8 cellular contexts compared by ENCODE assay signal in the genomic region with DNA sequence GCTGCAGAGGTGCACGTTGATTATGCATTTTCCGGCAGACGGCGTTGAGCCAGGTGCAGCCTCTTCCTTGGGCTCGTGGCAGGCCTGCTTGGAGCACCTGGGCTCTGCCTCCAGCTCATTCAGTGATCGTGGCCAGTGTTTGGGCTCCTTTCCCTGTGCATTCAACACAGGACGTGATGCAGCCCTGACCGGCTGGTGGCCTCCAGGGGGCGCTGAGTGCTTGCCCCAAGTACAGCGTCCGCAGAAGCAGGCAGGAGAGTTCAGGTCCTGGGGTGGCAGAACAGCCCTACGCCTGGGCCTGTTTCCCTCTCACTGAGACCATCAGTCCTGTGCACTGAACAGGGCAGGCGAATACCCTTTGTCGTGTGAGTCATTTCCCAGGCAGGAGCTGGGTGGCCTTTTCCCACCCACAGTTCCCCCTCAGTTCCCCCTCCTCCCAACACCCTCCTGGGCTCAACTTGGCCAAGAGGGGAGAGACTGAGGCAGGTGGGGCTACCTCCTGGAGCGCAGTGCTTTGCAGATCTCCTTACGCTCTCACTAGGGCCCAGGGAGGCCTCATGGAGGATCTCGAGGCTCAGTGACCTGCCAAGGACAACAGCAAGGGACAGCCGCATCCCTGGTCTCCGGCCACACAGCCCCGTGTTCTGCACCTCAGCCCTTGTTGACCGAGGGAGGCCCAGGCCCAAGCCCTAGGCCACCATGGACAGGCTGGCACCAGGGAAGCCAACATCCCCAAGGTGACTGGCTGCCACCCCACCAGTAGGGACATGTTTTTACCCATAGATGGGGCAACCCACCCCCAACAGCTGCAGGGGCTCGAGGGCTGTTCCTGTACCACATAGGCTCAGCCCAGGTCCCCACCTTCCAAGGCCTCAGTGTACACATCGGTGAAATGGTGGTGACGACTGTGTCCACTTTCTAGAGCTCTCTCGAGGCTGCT. TPM values are rescaled to one million over a fixed set of nuclear protein-coding genes. Genes with fewer than 3 reads are reported as not detected.
DNase-seq lines count a peak whose midpoint lies in the region; ATAC-seq, FAIRE-seq and TF ChIP-seq lines count a peak whose summit lies in the region.

No MANE protein-coding gene starts in this region.

- FAIRE-seq in urothelium cell line (lab: Jason Lieb, UNC): no peak

- peak; percentile 84 for DNase-seq in GM03348 (ENCODE audit: low spot score)
- peak; percentile 53 for DNase-seq in NCI-H1092 treated with DMSO at 0.1 percent for 48 hours (lab: John Stamatoyannopoulos, UW)
- peak; percentile 81 for DNase-seq in SW480 (ENCODE audit: low spot score)
- peak; percentile 86 for DNase-seq in activated naive CD8-positive, alpha-beta T cell treated with anti-CD3 and anti-CD28 coated beads, Interleukin-2, amount 10 ng/mL, durations not matched to agents 7 days and 5 days
- DNase-seq in heart left ventricle: peak; percentile 82 to 91 (median 88)
- peak; percentile 56 for DNase-seq in putamen (ENCODE audit: low spot score)
- peak; percentile 64 for DNase-seq in urothelium cell line (ENCODE audit: low spot score)

- WGBS in heart left ventricle, 4 donors: 41 to 58% (median 55%) methylated on average over 17 to 25 of the region's 25 CpGs

- H3K36me3 Mint-ChIP-seq in activated naive CD8-positive, alpha-beta T cell treated with anti-CD3 and anti-CD28 coated beads, Interleukin-2, amount 10 ng/mL, durations not matched to agents 7 days and 5 days: peaks cover 7% of the 10 kb centered on the region

- peaks cover 0 to 4% (median 1%) of the 10 kb centered on the region in 12 donors for H3K4me1 ChIP-seq in heart left ventricle

- peaks cover 2% of the 10 kb centered on the region for H3K4me1 Mint-ChIP-seq in activated naive CD8-positive, alpha-beta T cell treated with anti-CD3 and anti-CD28 coated beads, Interleukin-2, amount 10 ng/mL, durations not matched to agents 7 days and 5 days

- TF ChIP-seq POLR2A in heart left ventricle (IDR thresholded peaks at IDR 0.05): peak in 1 of 2 donors; percentile 15

- no peaks in the 10 kb centered on the region for H3K27me3 Mint-ChIP-seq in activated naive CD8-positive, alpha-beta T cell treated with anti-CD3 and anti-CD28 coated beads, Interleukin-2, amount 10 ng/mL, durations not matched to agents 7 days and 5 days

- no peaks in the 10 kb centered on the region for H3K9me3 Mint-ChIP-seq in activated naive CD8-positive, alpha-beta T cell treated with anti-CD3 and anti-CD28 coated beads, Interleukin-2, amount 10 ng/mL, durations not matched to agents 7 days and 5 days

- H3K27ac Mint-ChIP-seq in activated naive CD8-positive, alpha-beta T cell treated with anti-CD3 and anti-CD28 coated beads, Interleukin-2, amount 10 ng/mL, durations not matched to agents 7 days and 5 days: peak overlapping the region; percentile 63

- no peak overlapping the region for H3K4me3 Mint-ChIP-seq in activated naive CD8-positive, alpha-beta T cell treated with anti-CD3 and anti-CD28 coated beads, Interleukin-2, amount 10 ng/mL, durations not matched to agents 7 days and 5 days

- intact Hi-C loops in heart left ventricle (cut with DNase I): loop anchor here (1.0 to 10.0 kb wide), 11 partner anchors 33 to 421 kb away; partner anchors contain the start of gene TOR2A (in 1 of the 10)

- POLR2A ChIA-PET in activated naive CD8-positive, alpha-beta T cell treated with anti-CD3 and anti-CD28 coated beads, Interleukin-2, amount 10 ng/mL, durations not matched to agents 7 days and 5 days (lab: Charles Lee): no interaction called here

- no peaks in the 10 kb centered on the region for H3K9me3 ChIP-seq in heart left ventricle

- ATAC-seq in activated naive CD8-positive, alpha-beta T cell treated with anti-CD3 and anti-CD28 coated beads, Interleukin-2, amount 10 ng/mL, durations not matched to agents 7 days and 5 days (ENCODE audit: low read depth): peak; percentile 88
- peak; percentile 75 to 86 (median 79) for ATAC-seq in heart left ventricle
- no peak for ATAC-seq in GM18502 (IDR thresholded peaks at IDR 0.05; ENCODE audit: poor library complexity, unreplicated experiment)

- peak overlapping the region in 3 of 12 donors; percentile 17 to 24 (median 19) for H3K27ac ChIP-seq in heart left ventricle

- peak; percentile 84 to 94 (median 90) for TF ChIP-seq CTCF in heart left ventricle (IDR thresholded peaks at IDR 0.05)

- H3K4me3 ChIP-seq in heart left ventricle: no peak overlapping the region

- H3K36me3 ChIP-seq in heart left ventricle: peaks cover 0 to 82% (median 66%) of the 10 kb centered on the region in 9 donors

- H3K27me3 ChIP-seq in heart left ventricle: no peaks in the 10 kb centered on the region

RNA-seq across cellular contexts. Expression of gene LRSAM1, which starts 52.9 kb away (rescaled TPM):
- total RNA-seq in activated naive CD8-positive, alpha-beta T cell treated with anti-CD3 and anti-CD28 coated beads, Interleukin-2, amount 10 ng/mL, durations not matched to agents 7 days and 5 days: 10 to 100 TPM; 22.4 to 25.5 TPM
- 10 to 100 TPM; 21.9 to 42.2 (median 31.6) TPM for total RNA-seq in heart left ventricle
- polyA plus RNA-seq in heart left ventricle: 10 to 100 TPM; 22.2 to 38.0 TPM

RNA-seq across cellular contexts. Expression of gene RPL12, which starts 53.0 kb away (rescaled TPM):
- 1,000 to 10,000 TPM; 1,332 to 1,343 TPM for total RNA-seq in activated naive CD8-positive, alpha-beta T cell treated with anti-CD3 and anti-CD28 coated beads, Interleukin-2, amount 10 ng/mL, durations not matched to agents 7 days and 5 days
- 100 to 1,000 TPM; 408 to 937 (median 547) TPM for total RNA-seq in heart left ventricle
- polyA plus RNA-seq in heart left ventricle: 1,000 to 10,000 TPM; 1,225 to 1,523 TPM
